In genomic region chr17:67245694-67246397, GRCh38 we compare ENCODE assay signal across 8 cellular contexts. TPM values are rescaled to one million over a fixed set of nuclear protein-coding genes. Genes with fewer than 3 reads are reported as not detected.
DNase-seq lines count a peak whose midpoint lies in the region; ATAC-seq and TF ChIP-seq lines count a peak whose summit lies in the region.

No MANE protein-coding gene starts in this region.

- intact Hi-C loops in testis (cut with DNase I; ENCODE audit: low total_unique reads), result no loop called here

- peak overlapping the region; percentile 80 for H3K4me3 ChIP-seq in Jurkat, Clone E6-1 (ENCODE audit: low read length)
- H3K4me3 ChIP-seq in effector memory CD4-positive, alpha-beta T cell (ENCODE audit: insufficient read depth, low read depth, low read length, poor library complexity, severe bottlenecking), result peak overlapping the region; percentile 97
- peak overlapping the region; percentile 89 for H3K4me3 ChIP-seq in mesodermal cell (ENCODE audit: extremely low read depth, insufficient read depth, low read length, poor library complexity, severe bottlenecking)
- H3K4me3 ChIP-seq in testis, result peak overlapping the region; percentile 95 to 99

- H3K27ac ChIP-seq in effector memory CD4-positive, alpha-beta T cell (ENCODE audit: insufficient read depth, low read length, poor library complexity, severe bottlenecking), result peak overlapping the region; percentile 86
- H3K27ac ChIP-seq in mesodermal cell (ENCODE audit: low read depth, low read length, severe bottlenecking) (peak overlapping the region; percentile 75), testis (peak overlapping the region; percentile 93 to 94)

- 0% methylated on average over 54 to 72 of the region's 75 CpGs for WGBS in mesodermal cell (ENCODE audit: insufficient coverage in 2 of 2), 2 experiments
- WGBS in testis, 2 donors, result 1 to 2% methylated on average over 20 to 73 of the region's 75 CpGs

- DNase-seq in CD1c-positive myeloid dendritic cell (ENCODE audit: extremely low spot score), result peak; percentile 29
- no peak for DNase-seq in Jurkat, Clone E6-1 (ENCODE audit: low read depth, low spot score)
- peak; percentile 49 to 53 for DNase-seq in activated CD4-positive, alpha-beta T cell treated with anti-CD3 and anti-CD28 coated beads, Interleukin-2, amount 50 U/mL, for 48 hours
- DNase-seq in effector memory CD4-positive, alpha-beta T cell, result peak; percentile 44 to 53 (median 45)
- DNase-seq in testis, result peak; percentile 26
- DNase-seq in NCI-H187 treated with DMSO at 0.1 percent for 48 hours (lab: John Stamatoyannopoulos, UW), result no peak

- ATAC-seq in HG03045 (IDR thresholded peaks at IDR 0.05; ENCODE audit: unreplicated experiment), result no peak

- H3K4me1 ChIP-seq in effector memory CD4-positive, alpha-beta T cell (ENCODE audit: control insufficient read depth, insufficient read depth, low read length, poor library complexity, severe bottlenecking), result peaks cover 36% of the 10 kb centered on the region
- H3K4me1 ChIP-seq in mesodermal cell (ENCODE audit: control insufficient read depth, insufficient read depth, low read length, poor library complexity, severe bottlenecking) (peaks cover 16% of the 10 kb centered on the region), testis (peaks cover 12% of the 10 kb centered on the region)

- no peaks in the 10 kb centered on the region for H3K9me3 ChIP-seq in effector memory CD4-positive, alpha-beta T cell (ENCODE audit: control insufficient read depth, low read length)
- no peaks in the 10 kb centered on the region for H3K9me3 ChIP-seq in mesodermal cell (ENCODE audit: control insufficient read depth, low read length)
- H3K9me3 ChIP-seq in testis, result no peaks in the 10 kb centered on the region

- H3K36me3 ChIP-seq in effector memory CD4-positive, alpha-beta T cell (ENCODE audit: control insufficient read depth, insufficient read depth, low read length), result peaks cover 3% of the 10 kb centered on the region
- peaks cover 3% of the 10 kb centered on the region for H3K36me3 ChIP-seq in mesodermal cell (ENCODE audit: control insufficient read depth, insufficient read depth, low read length)
- no peaks in the 10 kb centered on the region for H3K36me3 ChIP-seq in testis (ENCODE audit: low read depth, missing control alignments)

- H3K27me3 ChIP-seq in effector memory CD4-positive, alpha-beta T cell (replicated peaks; ENCODE audit: control insufficient read depth, insufficient read depth, low read length, poor library complexity, severe bottlenecking), result no peaks in the 10 kb centered on the region
- no peaks in the 10 kb centered on the region for H3K27me3 ChIP-seq in testis

- TF ChIP-seq CTCF in testis (IDR thresholded peaks at IDR 0.05), result no peak

- TF ChIP-seq POLR2A in testis (IDR thresholded peaks at IDR 0.05), result no peak

RNA-seq across cellular contexts. Expression of gene HELZ, which starts 0.8 kb away (rescaled TPM):
- polyA plus RNA-seq in Jurkat, Clone E6-1 (2012; ENCODE audit: insufficient read depth, insufficient read length), result 7.1 TPM
- polyA plus RNA-seq in mesodermal cell (2013, experiment 1 of 2), result 13.9 TPM
- polyA plus RNA-seq in mesodermal cell (2013, experiment 2 of 2), result 11.8 TPM
- total RNA-seq in testis, result 100 to 1,000 TPM; 142 to 154 TPM
- 26.2 TPM for polyA plus RNA-seq in testis (ENCODE audit: insufficient read depth, low read depth, low replicate concordance)

Comparison
In these comparisons a context has a peak if more than half of its experiments do, and no peak if none do; other contexts are left out.
1. DNase-seq: peak in CD1c-positive myeloid dendritic cell (single experiment), activated CD4-positive, alpha-beta T cell treated with anti-CD3 and anti-CD28 coated beads, Interleukin-2, amount 50 U/mL, for 48 hours (2 of 2), effector memory CD4-positive, alpha-beta T cell (3 of 3) and testis (single experiment); none in Jurkat, Clone E6-1 (single experiment) and NCI-H187 treated with DMSO at 0.1 percent for 48 hours (single experiment).
2. Peak in every context shown above with its lines, with median percentiles within 50 percentile points of each other: H3K4me3 ChIP-seq and H3K27ac ChIP-seq.